Comparison of ENCODE assay signal across 14 cellular contexts in genomic region chr1:205709059-205709398, GRCh38. TPM values are rescaled to one million over a fixed set of nuclear protein-coding genes. Genes with fewer than 3 reads are reported as not detected.
DNase-seq lines count a peak whose midpoint lies in the region; ATAC-seq and TF ChIP-seq lines count a peak whose summit lies in the region.
"Had no signal": no experiment of that assay in that cellular context is flagged by ENCODE, and none has a peak within 500 bp of the region (broad histone marks: within the 10 kb centered on the region; RNA-seq: fewer than 3 reads in every experiment).

No MANE protein-coding gene starts in this region.

- no peak overlapping the region for H3K27ac ChIP-seq in esophagus squamous epithelium
- H3K27ac ChIP-seq: cardiac muscle cell, KMS-11 had no signal

- TF ChIP-seq CTCF in astrocyte of the spinal cord (IDR thresholded peaks at IDR 0.05; ENCODE audit: low read depth, low read length) (no peak), esophagus squamous epithelium (IDR thresholded peaks at IDR 0.05) (no peak)

- peak; percentile 54 for ATAC-seq in left ventricle myocardium superior
- peak; percentile 59 for ATAC-seq in sciatic nerve
- no peak for ATAC-seq in GM18498 (IDR thresholded peaks at IDR 0.05; ENCODE audit: unreplicated experiment)
- ATAC-seq: activated CD4-positive, CD25-positive, alpha-beta regulatory T cell treated with anti-CD3 and anti-CD28 coated beads, Interleukin-2, amount 50 U/mL, for 24 hours had no signal

- TF ChIP-seq POLR2A in esophagus squamous epithelium (IDR thresholded peaks at IDR 0.05), result no peak

- DNase-seq in GM04504 (ENCODE audit: low read depth) (peak; percentile 7), astrocyte of the spinal cord (ENCODE audit: low read depth, low spot score) (peak; percentile 80), left ventricle myocardium superior (no peak), sciatic nerve (ENCODE audit: low spot score) (no peak), esophagus squamous epithelium (lab: John Stamatoyannopoulos, UW) (no peak), NCI-H2081 (lab: John Stamatoyannopoulos, UW) (no peak)
- DNase-seq: naive B cell; NCI-H187 treated with DMSO at 0.1 percent for 48 hours; NK-92 treated with Interleukin-12 subunit alpha and Interleukin-12 subunit beta, amount 100 ng/mL, for 24 hours; small intestine had no signal

- WGBS in esophagus squamous epithelium, 2 donors, result 54 to 58% methylated on average over 4 of the region's 4 CpGs

- peaks cover 0 to 14% (median 3%) of the 10 kb centered on the region in 3 donors for H3K4me1 ChIP-seq in esophagus squamous epithelium

- no peaks in the 10 kb centered on the region for H3K9me3 ChIP-seq in esophagus squamous epithelium

- in situ Hi-C loops in astrocyte of the spinal cord (cut with HindIII; ENCODE audit: low sequenced_read_pairs), result no loop called here

- no peaks in the 10 kb centered on the region for H3K27me3 ChIP-seq in esophagus squamous epithelium
- H3K27me3 ChIP-seq: cardiac muscle cell had no signal

- no peak overlapping the region for H3K4me3 ChIP-seq in astrocyte of the spinal cord (ENCODE audit: low read depth, low read length)
- H3K4me3 ChIP-seq in esophagus squamous epithelium, result no peak overlapping the region
- H3K4me3 ChIP-seq: cardiac muscle cell had no signal

- intact Hi-C loops in left ventricle myocardium superior (cut with micrococcal nuclease), result no loop called here
- intact Hi-C loops in sciatic nerve (cut with DNase I), result no loop called here
- intact Hi-C loops in esophagus squamous epithelium (cut with DNase I), result no loop called here

- H3K36me3 ChIP-seq in esophagus squamous epithelium, result peaks cover 0 to 12% (median 0%) of the 10 kb centered on the region in 3 donors
- H3K36me3 ChIP-seq: cardiac muscle cell had no signal

RNA-seq across cellular contexts. Expression of gene SLC45A3, which starts 28.7 kb away (rescaled TPM):
- 6.6 TPM for total RNA-seq in left ventricle myocardium superior
- 1.3 TPM for total RNA-seq in sciatic nerve
- total RNA-seq in esophagus squamous epithelium, result 1 to 10 TPM; 1.2 to 3.1 (median 1.4) TPM

RNA-seq across cellular contexts. Expression of gene NUCKS1, which starts 41.0 kb away (rescaled TPM):
- total RNA-seq in left ventricle myocardium superior (202 TPM), sciatic nerve (193 TPM), esophagus squamous epithelium (10 to 100 TPM; 32.4 to 73.4 (median 60.9) TPM)

Comparison
In these comparisons a context has a peak if more than half of its experiments do, and no peak if none do; other contexts are left out.
1. DNase-seq: peak in GM04504 (single experiment) and astrocyte of the spinal cord (single experiment); none in left ventricle myocardium superior (single experiment), sciatic nerve (single experiment), esophagus squamous epithelium (single experiment) and NCI-H2081 (0 of 2).